ENCODE assay signal across 1 cellular context in the genomic region with DNA sequence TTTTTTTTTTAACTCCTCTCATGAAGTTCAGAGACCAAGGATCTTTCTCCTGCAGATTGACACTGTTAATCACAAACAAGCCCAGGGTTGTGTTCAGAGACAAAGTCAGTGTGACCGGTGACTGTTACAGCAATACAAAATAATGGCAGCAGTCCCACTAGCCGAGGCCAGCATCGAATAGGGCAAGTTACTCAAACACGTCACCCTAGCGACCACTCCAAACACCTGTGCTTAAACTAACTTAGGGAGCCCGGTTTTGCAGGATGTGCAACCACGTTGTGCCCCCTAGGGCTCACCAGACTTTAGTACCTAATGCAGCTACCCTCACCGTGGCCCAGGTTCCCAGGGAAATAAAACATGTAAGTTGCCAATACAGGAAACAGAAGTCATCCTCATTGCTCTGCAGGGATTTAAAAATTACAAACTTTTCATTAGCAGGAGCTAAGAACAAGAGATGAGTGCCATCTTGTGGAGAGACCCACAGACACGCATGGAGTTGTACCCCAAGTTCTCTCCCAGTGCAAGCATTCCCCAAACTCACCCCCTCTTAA.
TF ChIP-seq lines count a peak whose summit lies in the region.

No MANE protein-coding gene starts in this region.

TF ChIP-seq in HepG2, 621 proteins besides CTCF, POLR2A, EP300 and RAD21 (continued from another document and continues in another):
- TF ChIP-seq, protein P1, sequence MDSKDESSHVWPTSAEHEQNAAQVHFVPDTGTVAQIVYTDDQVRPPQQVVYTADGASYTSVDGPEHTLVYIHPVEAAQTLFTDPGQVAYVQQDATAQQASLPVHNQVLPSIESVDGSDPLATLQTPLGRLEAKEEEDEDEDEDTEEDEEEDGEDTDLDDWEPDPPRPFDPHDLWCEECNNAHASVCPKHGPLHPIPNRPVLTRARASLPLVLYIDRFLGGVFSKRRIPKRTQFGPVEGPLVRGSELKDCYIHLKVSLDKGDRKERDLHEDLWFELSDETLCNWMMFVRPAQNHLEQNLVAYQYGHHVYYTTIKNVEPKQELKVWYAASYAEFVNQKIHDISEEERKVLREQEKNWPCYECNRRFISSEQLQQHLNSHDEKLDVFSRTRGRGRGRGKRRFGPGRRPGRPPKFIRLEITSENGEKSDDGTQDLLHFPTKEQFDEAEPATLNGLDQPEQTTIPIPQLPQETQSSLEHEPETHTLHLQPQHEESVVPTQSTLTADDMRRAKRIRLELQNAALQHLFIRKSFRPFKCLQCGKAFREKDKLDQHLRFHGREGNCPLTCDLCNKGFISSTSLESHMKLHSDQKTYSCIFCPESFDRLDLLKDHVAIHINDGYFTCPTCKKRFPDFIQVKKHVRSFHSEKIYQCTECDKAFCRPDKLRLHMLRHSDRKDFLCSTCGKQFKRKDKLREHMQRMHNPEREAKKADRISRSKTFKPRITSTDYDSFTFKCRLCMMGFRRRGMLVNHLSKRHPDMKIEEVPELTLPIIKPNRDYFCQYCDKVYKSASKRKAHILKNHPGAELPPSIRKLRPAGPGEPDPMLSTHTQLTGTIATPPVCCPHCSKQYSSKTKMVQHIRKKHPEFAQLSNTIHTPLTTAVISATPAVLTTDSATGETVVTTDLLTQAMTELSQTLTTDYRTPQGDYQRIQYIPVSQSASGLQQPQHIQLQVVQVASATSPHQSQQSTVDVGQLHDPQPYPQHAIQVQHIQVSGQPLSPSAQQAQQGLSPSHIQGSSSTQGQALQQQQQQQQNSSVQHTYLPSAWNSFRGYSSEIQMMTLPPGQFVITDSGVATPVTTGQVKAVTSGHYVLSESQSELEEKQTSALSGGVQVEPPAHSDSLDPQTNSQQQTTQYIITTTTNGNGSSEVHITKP (CRISPR knock-in tag; IDR thresholded peaks at IDR 0.05; ENCODE audit: low read depth): no peak
- TF ChIP-seq SOX6 (IDR thresholded peaks at IDR 0.05): no peak
- no peak for TF ChIP-seq SOX6 (CRISPR knock-in tag; IDR thresholded peaks at IDR 0.05)
- TF ChIP-seq MAF1 (CRISPR knock-in tag; IDR thresholded peaks at IDR 0.05; ENCODE audit: borderline replicate concordance): no peak
- TF ChIP-seq, protein P2, sequence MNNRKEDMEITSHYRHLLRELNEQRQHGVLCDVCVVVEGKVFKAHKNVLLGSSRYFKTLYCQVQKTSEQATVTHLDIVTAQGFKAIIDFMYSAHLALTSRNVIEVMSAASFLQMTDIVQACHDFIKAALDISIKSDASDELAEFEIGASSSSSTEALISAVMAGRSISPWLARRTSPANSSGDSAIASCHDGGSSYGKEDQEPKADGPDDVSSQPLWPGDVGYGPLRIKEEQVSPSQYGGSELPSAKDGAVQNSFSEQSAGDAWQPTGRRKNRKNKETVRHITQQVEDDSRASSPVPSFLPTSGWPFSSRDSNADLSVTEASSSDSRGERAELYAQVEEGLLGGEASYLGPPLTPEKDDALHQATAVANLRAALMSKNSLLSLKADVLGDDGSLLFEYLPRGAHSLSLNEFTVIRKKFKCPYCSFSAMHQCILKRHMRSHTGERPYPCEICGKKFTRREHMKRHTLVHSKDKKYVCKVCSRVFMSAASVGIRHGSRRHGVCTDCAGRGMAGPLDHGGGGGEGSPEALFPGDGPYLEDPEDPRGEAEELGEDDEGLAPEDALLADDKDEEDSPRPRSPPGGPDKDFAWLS (CRISPR knock-in tag; IDR thresholded peaks at IDR 0.05; ENCODE audit: borderline replicate concordance): no peak
- no peak for TF ChIP-seq SP4 (CRISPR knock-in tag; IDR thresholded peaks at IDR 0.05)
- TF ChIP-seq, protein P3, sequence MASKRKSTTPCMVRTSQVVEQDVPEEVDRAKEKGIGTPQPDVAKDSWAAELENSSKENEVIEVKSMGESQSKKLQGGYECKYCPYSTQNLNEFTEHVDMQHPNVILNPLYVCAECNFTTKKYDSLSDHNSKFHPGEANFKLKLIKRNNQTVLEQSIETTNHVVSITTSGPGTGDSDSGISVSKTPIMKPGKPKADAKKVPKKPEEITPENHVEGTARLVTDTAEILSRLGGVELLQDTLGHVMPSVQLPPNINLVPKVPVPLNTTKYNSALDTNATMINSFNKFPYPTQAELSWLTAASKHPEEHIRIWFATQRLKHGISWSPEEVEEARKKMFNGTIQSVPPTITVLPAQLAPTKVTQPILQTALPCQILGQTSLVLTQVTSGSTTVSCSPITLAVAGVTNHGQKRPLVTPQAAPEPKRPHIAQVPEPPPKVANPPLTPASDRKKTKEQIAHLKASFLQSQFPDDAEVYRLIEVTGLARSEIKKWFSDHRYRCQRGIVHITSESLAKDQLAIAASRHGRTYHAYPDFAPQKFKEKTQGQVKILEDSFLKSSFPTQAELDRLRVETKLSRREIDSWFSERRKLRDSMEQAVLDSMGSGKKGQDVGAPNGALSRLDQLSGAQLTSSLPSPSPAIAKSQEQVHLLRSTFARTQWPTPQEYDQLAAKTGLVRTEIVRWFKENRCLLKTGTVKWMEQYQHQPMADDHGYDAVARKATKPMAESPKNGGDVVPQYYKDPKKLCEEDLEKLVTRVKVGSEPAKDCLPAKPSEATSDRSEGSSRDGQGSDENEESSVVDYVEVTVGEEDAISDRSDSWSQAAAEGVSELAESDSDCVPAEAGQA (IDR thresholded peaks at IDR 0.05; ENCODE audit: low read depth): no peak
- TF ChIP-seq, protein P3 (CRISPR knock-in tag; IDR thresholded peaks at IDR 0.05; ENCODE audit: borderline replicate concordance): no peak
- no peak for TF ChIP-seq ZNF3 (CRISPR knock-in tag; IDR thresholded peaks at IDR 0.05)
- 0 out of 2 replicates have a peak, but pooled peaks have one; percentile 19 for TF ChIP-seq SIN3A (IDR thresholded peaks at IDR 0.05; ENCODE audit: borderline replicate concordance, low read depth, low read length)
- no peak for TF ChIP-seq HMGA1 (CRISPR knock-in tag; conservative IDR thresholded peaks at IDR 0.05)
- no peak for TF ChIP-seq SNAPC2 (CRISPR knock-in tag; IDR thresholded peaks at IDR 0.05)
- 0 out of 2 replicates have a peak, but pooled peaks have one; percentile 42 for TF ChIP-seq ZNF547 (CRISPR knock-in tag; IDR thresholded peaks at IDR 0.05)
- TF ChIP-seq, protein P4, sequence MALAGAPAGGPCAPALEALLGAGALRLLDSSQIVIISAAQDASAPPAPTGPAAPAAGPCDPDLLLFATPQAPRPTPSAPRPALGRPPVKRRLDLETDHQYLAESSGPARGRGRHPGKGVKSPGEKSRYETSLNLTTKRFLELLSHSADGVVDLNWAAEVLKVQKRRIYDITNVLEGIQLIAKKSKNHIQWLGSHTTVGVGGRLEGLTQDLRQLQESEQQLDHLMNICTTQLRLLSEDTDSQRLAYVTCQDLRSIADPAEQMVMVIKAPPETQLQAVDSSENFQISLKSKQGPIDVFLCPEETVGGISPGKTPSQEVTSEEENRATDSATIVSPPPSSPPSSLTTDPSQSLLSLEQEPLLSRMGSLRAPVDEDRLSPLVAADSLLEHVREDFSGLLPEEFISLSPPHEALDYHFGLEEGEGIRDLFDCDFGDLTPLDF (CRISPR knock-in tag; IDR thresholded peaks at IDR 0.05): no peak
- TF ChIP-seq HOXA5 (CRISPR knock-in tag; IDR thresholded peaks at IDR 0.05): no peak
- no peak for TF ChIP-seq WIZ (CRISPR knock-in tag; IDR thresholded peaks at IDR 0.05)
- no peak for TF ChIP-seq ZNF782 (CRISPR knock-in tag; IDR thresholded peaks at IDR 0.05; ENCODE audit: borderline replicate concordance)
- TF ChIP-seq KLF15 (CRISPR knock-in tag; IDR thresholded peaks at IDR 0.05; ENCODE audit: borderline replicate concordance): no peak
- no peak for TF ChIP-seq ZNF382 (CRISPR knock-in tag; IDR thresholded peaks at IDR 0.05; ENCODE audit: borderline replicate concordance)
- no peak for TF ChIP-seq PRPF4 (IDR thresholded peaks at IDR 0.05; ENCODE audit: low read depth, low read length, poor library complexity, severe bottlenecking)
- no peak for TF ChIP-seq NPAS2 (CRISPR knock-in tag; IDR thresholded peaks at IDR 0.05; ENCODE audit: borderline replicate concordance)
- TF ChIP-seq, protein P5, sequence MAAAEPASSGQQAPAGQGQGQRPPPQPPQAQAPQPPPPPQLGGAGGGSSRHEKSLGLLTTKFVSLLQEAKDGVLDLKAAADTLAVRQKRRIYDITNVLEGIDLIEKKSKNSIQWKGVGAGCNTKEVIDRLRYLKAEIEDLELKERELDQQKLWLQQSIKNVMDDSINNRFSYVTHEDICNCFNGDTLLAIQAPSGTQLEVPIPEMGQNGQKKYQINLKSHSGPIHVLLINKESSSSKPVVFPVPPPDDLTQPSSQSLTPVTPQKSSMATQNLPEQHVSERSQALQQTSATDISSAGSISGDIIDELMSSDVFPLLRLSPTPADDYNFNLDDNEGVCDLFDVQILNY (CRISPR knock-in tag; conservative IDR thresholded peaks at IDR 0.05): no peak
- TF ChIP-seq SRSF9 (IDR thresholded peaks at IDR 0.05; ENCODE audit: borderline replicate concordance, insufficient read depth, low read depth, low read length, poor library complexity, severe bottlenecking): no peak
- no peak; the same call in 1 of the 2 replicates for TF ChIP-seq NCOR1 (IDR thresholded peaks at IDR 0.05; ENCODE audit: borderline replicate concordance, low read length)
- TF ChIP-seq ZNF7 (CRISPR knock-in tag; IDR thresholded peaks at IDR 0.05): no peak
- no peak for TF ChIP-seq ZNF569 (CRISPR knock-in tag; IDR thresholded peaks at IDR 0.05; ENCODE audit: borderline replicate concordance)
- TF ChIP-seq, protein P6, sequence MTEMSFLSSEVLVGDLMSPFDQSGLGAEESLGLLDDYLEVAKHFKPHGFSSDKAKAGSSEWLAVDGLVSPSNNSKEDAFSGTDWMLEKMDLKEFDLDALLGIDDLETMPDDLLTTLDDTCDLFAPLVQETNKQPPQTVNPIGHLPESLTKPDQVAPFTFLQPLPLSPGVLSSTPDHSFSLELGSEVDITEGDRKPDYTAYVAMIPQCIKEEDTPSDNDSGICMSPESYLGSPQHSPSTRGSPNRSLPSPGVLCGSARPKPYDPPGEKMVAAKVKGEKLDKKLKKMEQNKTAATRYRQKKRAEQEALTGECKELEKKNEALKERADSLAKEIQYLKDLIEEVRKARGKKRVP (CRISPR knock-in tag; IDR thresholded peaks at IDR 0.05): no peak
- no peak for TF ChIP-seq ZNF678 (CRISPR knock-in tag; IDR thresholded peaks at IDR 0.05)
- no peak for TF ChIP-seq ZNF180 (CRISPR knock-in tag; IDR thresholded peaks at IDR 0.05; ENCODE audit: borderline replicate concordance, low read depth)
- TF ChIP-seq, protein P7, sequence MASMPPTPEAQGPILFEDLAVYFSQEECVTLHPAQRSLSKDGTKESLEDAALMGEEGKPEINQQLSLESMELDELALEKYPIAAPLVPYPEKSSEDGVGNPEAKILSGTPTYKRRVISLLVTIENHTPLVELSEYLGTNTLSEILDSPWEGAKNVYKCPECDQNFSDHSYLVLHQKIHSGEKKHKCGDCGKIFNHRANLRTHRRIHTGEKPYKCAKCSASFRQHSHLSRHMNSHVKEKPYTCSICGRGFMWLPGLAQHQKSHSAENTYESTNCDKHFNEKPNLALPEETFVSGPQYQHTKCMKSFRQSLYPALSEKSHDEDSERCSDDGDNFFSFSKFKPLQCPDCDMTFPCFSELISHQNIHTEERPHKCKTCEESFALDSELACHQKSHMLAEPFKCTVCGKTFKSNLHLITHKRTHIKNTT (CRISPR knock-in tag; IDR thresholded peaks at IDR 0.05): no peak
- no peak for TF ChIP-seq BORCS8-MEF2B (CRISPR knock-in tag; IDR thresholded peaks at IDR 0.05)
- TF ChIP-seq, protein P8, sequence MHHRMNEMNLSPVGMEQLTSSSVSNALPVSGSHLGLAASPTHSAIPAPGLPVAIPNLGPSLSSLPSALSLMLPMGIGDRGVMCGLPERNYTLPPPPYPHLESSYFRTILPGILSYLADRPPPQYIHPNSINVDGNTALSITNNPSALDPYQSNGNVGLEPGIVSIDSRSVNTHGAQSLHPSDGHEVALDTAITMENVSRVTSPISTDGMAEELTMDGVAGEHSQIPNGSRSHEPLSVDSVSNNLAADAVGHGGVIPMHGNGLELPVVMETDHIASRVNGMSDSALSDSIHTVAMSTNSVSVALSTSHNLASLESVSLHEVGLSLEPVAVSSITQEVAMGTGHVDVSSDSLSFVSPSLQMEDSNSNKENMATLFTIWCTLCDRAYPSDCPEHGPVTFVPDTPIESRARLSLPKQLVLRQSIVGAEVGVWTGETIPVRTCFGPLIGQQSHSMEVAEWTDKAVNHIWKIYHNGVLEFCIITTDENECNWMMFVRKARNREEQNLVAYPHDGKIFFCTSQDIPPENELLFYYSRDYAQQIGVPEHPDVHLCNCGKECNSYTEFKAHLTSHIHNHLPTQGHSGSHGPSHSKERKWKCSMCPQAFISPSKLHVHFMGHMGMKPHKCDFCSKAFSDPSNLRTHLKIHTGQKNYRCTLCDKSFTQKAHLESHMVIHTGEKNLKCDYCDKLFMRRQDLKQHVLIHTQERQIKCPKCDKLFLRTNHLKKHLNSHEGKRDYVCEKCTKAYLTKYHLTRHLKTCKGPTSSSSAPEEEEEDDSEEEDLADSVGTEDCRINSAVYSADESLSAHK (CRISPR knock-in tag; IDR thresholded peaks at IDR 0.05; ENCODE audit: borderline replicate concordance): no peak
- no peak for TF ChIP-seq PHB2 (IDR thresholded peaks at IDR 0.05; ENCODE audit: partially characterized antibody)
- no peak for TF ChIP-seq ZNF354B (CRISPR knock-in tag; IDR thresholded peaks at IDR 0.05)
- TF ChIP-seq RFX3 (CRISPR knock-in tag; IDR thresholded peaks at IDR 0.05): no peak
- 0 out of 2 replicates have a peak, but pooled peaks have one; percentile 26 for TF ChIP-seq CCDC6 (CRISPR knock-in tag; IDR thresholded peaks at IDR 0.05)
- no peak for TF ChIP-seq ZNF121 (CRISPR knock-in tag; IDR thresholded peaks at IDR 0.05)
- no peak for TF ChIP-seq ZNF12 (CRISPR knock-in tag; IDR thresholded peaks at IDR 0.05)
- no peak for TF ChIP-seq SIX1 (CRISPR knock-in tag; IDR thresholded peaks at IDR 0.05; ENCODE audit: borderline replicate concordance)
- TF ChIP-seq, protein P9, sequence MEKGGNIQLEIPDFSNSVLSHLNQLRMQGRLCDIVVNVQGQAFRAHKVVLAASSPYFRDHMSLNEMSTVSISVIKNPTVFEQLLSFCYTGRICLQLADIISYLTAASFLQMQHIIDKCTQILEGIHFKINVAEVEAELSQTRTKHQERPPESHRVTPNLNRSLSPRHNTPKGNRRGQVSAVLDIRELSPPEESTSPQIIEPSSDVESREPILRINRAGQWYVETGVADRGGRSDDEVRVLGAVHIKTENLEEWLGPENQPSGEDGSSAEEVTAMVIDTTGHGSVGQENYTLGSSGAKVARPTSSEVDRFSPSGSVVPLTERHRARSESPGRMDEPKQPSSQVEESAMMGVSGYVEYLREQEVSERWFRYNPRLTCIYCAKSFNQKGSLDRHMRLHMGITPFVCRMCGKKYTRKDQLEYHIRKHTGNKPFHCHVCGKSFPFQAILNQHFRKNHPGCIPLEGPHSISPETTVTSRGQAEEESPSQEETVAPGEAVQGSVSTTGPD (CRISPR knock-in tag; IDR thresholded peaks at IDR 0.05): no peak
- TF ChIP-seq MXD4 (CRISPR knock-in tag; IDR thresholded peaks at IDR 0.05): peak; percentile 25; the same call in 1 of the 2 replicates
